ENCODE assay signal across 8 cellular contexts in the genomic region with DNA sequence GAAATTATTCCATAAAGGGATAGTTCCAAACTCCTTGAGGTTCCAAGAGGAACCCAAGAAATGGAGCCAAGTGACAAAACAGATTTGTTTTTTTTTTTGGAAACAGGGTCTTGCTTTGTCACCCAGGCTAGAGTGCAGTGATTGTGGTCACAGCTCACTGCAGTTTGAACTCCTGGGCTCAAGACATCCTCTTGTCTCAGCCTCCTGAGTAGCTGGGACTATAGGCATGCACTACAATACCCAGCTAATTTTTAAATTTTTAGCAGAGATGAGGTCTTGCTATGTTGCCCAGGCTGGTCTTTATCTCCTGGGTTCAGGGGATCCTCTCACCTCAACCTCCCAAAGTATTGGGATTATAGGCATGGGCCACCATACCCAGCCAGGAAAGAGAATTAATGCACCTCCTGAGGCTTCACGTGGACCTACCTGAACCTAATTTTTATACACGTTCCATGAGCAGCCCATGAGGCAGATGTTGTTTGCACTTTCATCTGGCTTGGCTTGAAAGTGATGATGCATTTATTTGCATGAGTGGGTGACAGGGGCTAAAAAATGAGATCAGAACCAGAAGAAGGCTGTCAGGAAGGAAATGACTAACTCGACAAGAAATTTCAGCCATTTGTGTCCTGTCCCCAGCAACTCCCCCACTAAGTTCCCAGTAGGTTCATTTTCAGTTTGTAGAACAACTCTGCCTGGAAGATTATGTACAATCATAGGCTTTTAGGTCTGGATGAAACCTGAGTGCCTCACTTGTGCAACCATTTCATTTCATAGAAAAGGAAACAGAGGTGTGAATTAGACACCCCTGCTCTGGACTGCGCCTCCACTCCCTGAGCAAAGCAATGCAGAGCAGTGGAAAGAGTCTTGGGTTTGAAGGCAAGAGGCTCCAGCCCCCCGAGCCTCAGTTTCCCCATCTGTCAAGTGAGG. TPM values are rescaled to one million over a fixed set of nuclear protein-coding genes. Genes with fewer than 3 reads are reported as not detected.
DNase-seq lines count a peak whose midpoint lies in the region; ATAC-seq and TF ChIP-seq lines count a peak whose summit lies in the region.

No MANE protein-coding gene starts in this region.

- H3K9me3 ChIP-seq in suprapubic skin: no peaks in the 10 kb centered on the region

- no peak overlapping the region for H3K4me3 Mint-ChIP-seq in endothelial cell (ENCODE audit: unreplicated experiment)

- H3K9me3 Mint-ChIP-seq in endothelial cell (ENCODE audit: unreplicated experiment): no peaks in the 10 kb centered on the region

- H3K36me3 Mint-ChIP-seq in endothelial cell (ENCODE audit: low read depth, unreplicated experiment): no peaks in the 10 kb centered on the region

- DNase-seq in ACHN (peak; percentile 55), RPMI8226 (peak; percentile 35), fibroblast of the aortic adventitia (ENCODE audit: low read depth) (peak; percentile 47), suprapubic skin (ENCODE audit: low spot score in 2 of 2) (no peak), NCI-H2227 treated with DMSO at 0.1 percent for 48 hours (lab: John Stamatoyannopoulos, UW) (no peak), endothelial cell (ENCODE audit: low spot score) (no peak)

- H3K4me3 ChIP-seq in fibroblast of the aortic adventitia (ENCODE audit: low read depth, low read length) (no peak overlapping the region), suprapubic skin (no peak overlapping the region)

- no peaks in the 10 kb centered on the region for H3K4me1 ChIP-seq in suprapubic skin

- no peak for TF ChIP-seq CTCF in fibroblast of the aortic adventitia (IDR thresholded peaks at IDR 0.05; ENCODE audit: insufficient read depth, low read length)
- TF ChIP-seq CTCF in suprapubic skin (IDR thresholded peaks at IDR 0.05): no peak
- TF ChIP-seq CTCF in endothelial cell (IDR thresholded peaks at IDR 0.05; ENCODE audit: unreplicated experiment): no peak

- peaks cover 3% of the 10 kb centered on the region for H3K27me3 Mint-ChIP-seq in endothelial cell (ENCODE audit: unreplicated experiment)

- peaks cover 55% of the 10 kb centered on the region for H3K27me3 ChIP-seq in suprapubic skin

- no peak overlapping the region for H3K27ac ChIP-seq in suprapubic skin

- no peak overlapping the region for H3K27ac Mint-ChIP-seq in endothelial cell (ENCODE audit: unreplicated experiment)

- WGBS in suprapubic skin: 45% methylated on average over 5 of the region's 5 CpGs

- peak; percentile 47 for ATAC-seq in GM18519 (IDR thresholded peaks at IDR 0.05; ENCODE audit: low FRiP score, unreplicated experiment)
- peak; percentile 89 for ATAC-seq in HG02938 (IDR thresholded peaks at IDR 0.05; ENCODE audit: unreplicated experiment)

- H3K4me1 Mint-ChIP-seq in endothelial cell (ENCODE audit: unreplicated experiment): peaks cover 4% of the 10 kb centered on the region

- in situ Hi-C loops in ACHN (cut with HindIII; ENCODE audit: low pct_ligation_motif_present, low pct_unique_long_range_greater_than_20kb, low sequenced_read_pairs): no loop called here

- no peak for TF ChIP-seq EP300 in suprapubic skin (IDR thresholded peaks at IDR 0.05)

- TF ChIP-seq POLR2A in suprapubic skin (IDR thresholded peaks at IDR 0.05): no peak

- no peaks in the 10 kb centered on the region for H3K36me3 ChIP-seq in suprapubic skin

RNA-seq across cellular contexts. Expression of a gene that starts 10.3 kb away (rescaled TPM):
- not detected in 2 replicates for total RNA-seq in fibroblast of the aortic adventitia (ENCODE audit: low replicate concordance)
- 10 to 100 TPM in 1 of 4 donors, 1 to 10 TPM in 3; 3.5 to 13.3 (median 5.7) TPM for total RNA-seq in suprapubic skin
- 1.5 TPM for total RNA-seq in endothelial cell (ENCODE audit: unreplicated experiment)

Comparison
In these comparisons a context has a peak if more than half of its experiments do, and no peak if none do; other contexts are left out.
1. DNase-seq: peak in ACHN (single experiment), RPMI8226 (single experiment) and fibroblast of the aortic adventitia (single experiment); none in suprapubic skin (0 of 2), NCI-H2227 treated with DMSO at 0.1 percent for 48 hours (single experiment) and endothelial cell (single experiment).